23 cellular contexts compared by ENCODE assay signal in the genomic region with DNA sequence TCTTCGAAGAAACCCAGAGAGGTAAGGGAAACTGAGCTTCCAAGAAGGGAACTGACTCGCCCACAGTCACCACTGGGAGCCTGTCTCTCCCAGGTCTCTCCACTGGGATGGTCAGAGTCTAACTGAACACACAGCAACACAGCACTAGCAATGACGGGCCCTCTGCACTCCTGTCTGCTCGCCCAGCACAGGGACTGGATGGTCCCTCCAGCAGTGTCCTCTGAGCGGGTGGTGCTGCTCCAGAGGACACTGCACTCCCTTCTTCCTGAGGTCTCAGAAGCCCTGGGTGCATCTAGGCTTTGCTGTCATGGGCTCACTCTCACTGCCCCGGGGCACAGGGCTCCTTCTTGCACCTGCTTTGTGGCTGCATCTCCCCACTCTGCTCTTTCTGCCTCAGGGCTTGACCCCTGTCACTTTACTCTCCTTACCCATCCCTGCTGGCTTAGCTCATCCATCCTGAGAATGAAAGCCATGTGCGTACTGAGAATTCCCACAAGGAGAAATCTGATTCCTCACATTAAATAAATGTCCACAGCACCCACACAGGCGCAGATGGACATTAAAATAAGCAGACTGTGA.
"Had no signal": no experiment of that assay in that cellular context is flagged by ENCODE, and none has a peak within 500 bp of the region (broad histone marks: within the 10 kb centered on the region; RNA-seq: fewer than 3 reads in every experiment).

No MANE protein-coding gene starts in this region.

- H3K9me3 ChIP-seq: adrenal gland, colonic mucosa, suprapubic skin, tibial artery had no signal

- DNase-seq: activated CD4-positive, alpha-beta T cell treated with anti-CD3 and anti-CD28 coated beads for 36 hours; activated CD4-positive, CD25-positive, alpha-beta regulatory T cell; activated CD8-positive, alpha-beta memory T cell treated with anti-CD3 and anti-CD28 coated beads, Interleukin-2, amount 10 ng/mL, durations not matched to agents 7 days and 5 days; activated CD8-positive, alpha-beta T cell treated with anti-CD3 and anti-CD28 coated beads, Interleukin-2, amount 10 ng/mL, durations not matched to agents 7 days and 5 days; activated naive CD4-positive, alpha-beta T cell; activated naive CD8-positive, alpha-beta T cell treated with anti-CD3 and anti-CD28 coated beads for 36 hours; activated T-cell treated with anti-CD3 and anti-CD28 coated beads, Interleukin-2, amount 50 U/mL, for 72 hours; adrenal gland; aorta; cerebellar nuclear complex; colonic mucosa; effector memory CD4-positive, alpha-beta T cell; left ventricle myocardium superior; occipital lobe; right cardiac atrium; stimulated activated CD4-positive, alpha-beta T cell treated with anti-CD3 and anti-CD28 coated beads, Interleukin-15, amount 100 ng/mL, for 24 hours; stimulated activated CD4-positive, alpha-beta T cell treated with anti-CD3 and anti-CD28 coated beads, Interleukin-2, amount 100 ng/mL, for 24 hours; stimulated activated naive CD4-positive, alpha-beta T cell; tibial artery had no signal

- H3K4me1 ChIP-seq: adrenal gland, colonic mucosa, suprapubic skin, tibial artery had no signal

- H3K27ac ChIP-seq: adrenal gland, cardiac muscle cell, colonic mucosa, suprapubic skin, tibial artery had no signal

- H3K4me3 ChIP-seq: adrenal gland, cardiac muscle cell, colonic mucosa, suprapubic skin, tibial artery had no signal

- H3K27me3 ChIP-seq: adrenal gland, cardiac muscle cell, colonic mucosa, suprapubic skin, tibial artery had no signal

- FAIRE-seq: frontal cortex, islet of Langerhans had no signal

- H3K36me3 ChIP-seq: adrenal gland, cardiac muscle cell, colonic mucosa, suprapubic skin, tibial artery had no signal
